In genomic region chr1:205480349-205481278, GRCh38 we compare ENCODE assay signal across 1 cellular context.
TF ChIP-seq lines count a peak whose summit lies in the region.

No MANE protein-coding gene starts in this region.

TF ChIP-seq in H1, 55 proteins besides CTCF, POLR2A, EP300 and RAD21:
- no peak for TF ChIP-seq YY1 (IDR thresholded peaks at IDR 0.05; ENCODE audit: low read depth, low read length)
- no peak for TF ChIP-seq KDM5A (IDR thresholded peaks at IDR 0.05; ENCODE audit: low read length)
- no peak for TF ChIP-seq SRF (IDR thresholded peaks at IDR 0.05; ENCODE audit: low read depth, low read length)
- TF ChIP-seq MAX (IDR thresholded peaks at IDR 0.05), result 0 out of 2 replicates have a peak, but pooled peaks have one; percentile 10
- TF ChIP-seq CREB1 (IDR thresholded peaks at IDR 0.05), result no peak
